ENCODE assay signal across 8 cellular contexts in the genomic region with DNA sequence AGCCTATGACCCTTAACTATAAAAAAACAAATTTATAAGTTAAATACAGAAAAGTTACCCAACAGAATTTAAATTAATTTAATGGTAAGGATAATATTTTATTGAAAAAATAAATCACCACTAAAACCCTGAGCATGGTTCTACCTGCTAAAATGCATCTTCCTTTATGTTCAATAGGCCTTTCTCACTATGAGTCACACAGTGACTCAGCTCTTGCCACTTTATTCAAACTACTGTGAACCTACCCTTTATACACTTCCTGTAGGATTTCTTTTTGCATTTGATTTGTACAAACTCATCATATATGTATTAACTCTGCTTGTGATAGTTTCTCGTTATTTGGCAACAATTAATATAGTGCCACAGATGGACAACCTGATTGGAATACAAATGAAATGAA. TPM values are rescaled to one million over a fixed set of nuclear protein-coding genes. Genes with fewer than 3 reads are reported as not detected.
DNase-seq lines count a peak whose midpoint lies in the region; ATAC-seq, FAIRE-seq and TF ChIP-seq lines count a peak whose summit lies in the region.

No MANE protein-coding gene starts in this region.

- peak overlapping the region; percentile 51 for H3K4me2 ChIP-seq in A549

- H3K36me3 Mint-ChIP-seq in natural killer cell, result no peaks in the 10 kb centered on the region

- TF ChIP-seq RAD21 in A549 (conservative IDR thresholded peaks at IDR 0.05 in 1 of 2, IDR thresholded peaks at IDR 0.05 in 1 of 2), result no peak

- TF ChIP-seq EP300 in A549 (IDR thresholded peaks at IDR 0.05), result no peak

- TF ChIP-seq POLR2A in A549 (IDR thresholded peaks at IDR 0.05; ENCODE audit: low read length), result no peak

- H3K27ac ChIP-seq in A549, result peak overlapping the region; percentile 44 to 81
- H3K27ac ChIP-seq in right cardiac atrium (ENCODE audit: low read length), result no peak overlapping the region

- CTCF ChIA-PET in A549 (lab: Yijun Ruan, JAX), result interaction anchor here (1.5 to 1.7 kb wide), 2 partner anchors 17 to 54 kb away, joined by 3 to 7 read pairs; a partner anchor contains a TSS

- WGBS in A549 (ENCODE audit: missing lambda C conversion rate), result 24% methylated on average over 1 of the region's 1 CpG
- WGBS in right cardiac atrium, result 72% methylated on average over 1 of the region's 1 CpG

- DNase-seq in A549 (ENCODE audit: low read depth in 1 of 2, low spot score in 1 of 2), result peak; percentile 25 to 60
- DNase-seq in SW480 (ENCODE audit: low spot score), result peak; percentile 52
- no peak for DNase-seq in natural killer cell
- no peak for DNase-seq in right cardiac atrium
- no peak for DNase-seq in hepatic stellate cell (ENCODE audit: low spot score)
- no peak for DNase-seq in SHP77 treated with DMSO at 0.1 percent for 48 hours (lab: John Stamatoyannopoulos, UW)

- H3K4me3 Mint-ChIP-seq in natural killer cell, result no peak overlapping the region

- FAIRE-seq in A549 (lab: Jason Lieb, UNC), result no peak

- no peak overlapping the region for H3K4me3 ChIP-seq in A549
- H3K4me3 ChIP-seq in right cardiac atrium (ENCODE audit: low read length), result no peak overlapping the region

- H3K9me3 ChIP-seq in A549 (no peaks in the 10 kb centered on the region), right cardiac atrium (ENCODE audit: control insufficient read depth, low read length) (no peaks in the 10 kb centered on the region)

- peaks cover 0 to 2% of the 10 kb centered on the region in 2 donors for H3K9me3 Mint-ChIP-seq in natural killer cell

- H3K27me3 Mint-ChIP-seq in natural killer cell (ENCODE audit: low read depth in 2 of 2), result no peaks in the 10 kb centered on the region

- H3K27me3 ChIP-seq in right cardiac atrium (ENCODE audit: control insufficient read depth, insufficient read depth), result no peaks in the 10 kb centered on the region

- H3K4me1 ChIP-seq in A549, result peaks cover 32% of the 10 kb centered on the region
- H3K4me1 ChIP-seq in right cardiac atrium (ENCODE audit: control insufficient read depth, insufficient read depth, low read length), result no peaks in the 10 kb centered on the region

- H3K4me1 Mint-ChIP-seq in natural killer cell, result peaks cover 4% of the 10 kb centered on the region in 2 donors

- H3K27ac Mint-ChIP-seq in natural killer cell, result no peak overlapping the region

- peak; percentile 75 to 85; a peak in 3 of 6 replicates for ATAC-seq in A549
- ATAC-seq in GM19043 (IDR thresholded peaks at IDR 0.05; ENCODE audit: low read depth, unreplicated experiment), result peak; percentile 96
- peak; percentile 100 for ATAC-seq in HG03097 (IDR thresholded peaks at IDR 0.05; ENCODE audit: low FRiP score, unreplicated experiment)
- ATAC-seq in natural killer cell, result peak; percentile 52 to 70 (median 62)
- no peak for ATAC-seq in right cardiac atrium

- intact Hi-C loops in natural killer cell (cut with micrococcal nuclease) (no loop called here), right cardiac atrium (cut with DNase I) (no loop called here)

- TF ChIP-seq CTCF in A549 (IDR thresholded peaks at IDR 0.05) (no peak), natural killer cell (IDR thresholded peaks at IDR 0.05) (no peak)

- POLR2A ChIA-PET in A549 (lab: Yijun Ruan, JAX), result interaction anchor here (1.5 kb wide), 1 partner anchor 55 kb away, joined by 6 read pairs; a partner anchor contains a TSS

TF ChIP-seq in A549, 52 proteins besides CTCF, POLR2A, EP300 and RAD21:
- TF ChIP-seq FOSL2 (IDR thresholded peaks at IDR 0.05), result peak; percentile 83
- peak; percentile 90 for TF ChIP-seq FOSL2 (CRISPR knock-in tag; IDR thresholded peaks at IDR 0.05)
- peak; percentile 20 for TF ChIP-seq MAFK (IDR thresholded peaks at IDR 0.05; ENCODE audit: partially characterized antibody)
- peak; percentile 67 for TF ChIP-seq JUNB (IDR thresholded peaks at IDR 0.05)
- TF ChIP-seq PHF8 (IDR thresholded peaks at IDR 0.05; ENCODE audit: borderline replicate concordance, low read depth), result no peak
- TF ChIP-seq, protein P1, sequence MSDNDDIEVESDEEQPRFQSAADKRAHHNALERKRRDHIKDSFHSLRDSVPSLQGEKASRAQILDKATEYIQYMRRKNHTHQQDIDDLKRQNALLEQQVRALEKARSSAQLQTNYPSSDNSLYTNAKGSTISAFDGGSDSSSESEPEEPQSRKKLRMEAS (IDR thresholded peaks at IDR 0.05), result 0 out of 2 replicates have a peak, but pooled peaks have one; percentile 30

RNA-seq across cellular contexts. Expression of a gene that starts 55.0 kb away (rescaled TPM):
- 5.3 and 7.1 TPM in 2 replicates for polyA plus RNA-seq in A549 (2011; rRNA removed)
- 1.7 and 1.8 TPM in 2 replicates for polyA plus RNA-seq in A549 (2012; cell fraction: cytosol; rRNA removed)
- polyA plus RNA-seq in A549 (2012; cell fraction: nucleus; rRNA removed), result 1.2 and 1.4 TPM in 2 replicates
- 2.4 to 2.6 TPM (median 2.6 TPM) in 3 replicates for polyA plus RNA-seq in A549 (2017; fragmentation: RNase III; extraction: RNeasy Plus Mini Kit Qiagen cat#74134 plus additional on column Dnase treatment)
- polyA minus RNA-seq in A549 (2011; rRNA and poly(A)+ RNA removed), result 7.2 and 11.0 TPM in 2 replicates
- total RNA-seq in natural killer cell, result 10 to 100 TPM in 1 of 3 donors, 1 to 10 TPM in 1, under 1 TPM in 1; 0.85 to 13.4 (median 2.2) TPM
- 1 to 10 TPM; 7.3 to 9.2 (median 8.6) TPM for total RNA-seq in right cardiac atrium
- polyA plus RNA-seq in right cardiac atrium, result 3.2 TPM

RNA-seq across cellular contexts. Expression of a gene that starts 58.7 kb away (rescaled TPM):
- polyA plus RNA-seq in A549 (2011; rRNA removed) (0.22 and 0.53 TPM in 2 replicates), A549 (2017; fragmentation: RNase III; extraction: RNeasy Plus Mini Kit Qiagen cat#74134 plus additional on column Dnase treatment) (0.05 to 0.11 TPM (median 0.07 TPM) in 3 replicates), right cardiac atrium (0.25 TPM)
- not detected in 2 replicates for polyA plus RNA-seq in A549 (2012; cell fraction: cytosol; rRNA removed)
- polyA plus RNA-seq in A549 (2012; cell fraction: nucleus; rRNA removed), result not detected in 2 replicates
- polyA minus RNA-seq in A549 (2011; rRNA and poly(A)+ RNA removed), result 0.34 and 0.83 TPM in 2 replicates
- total RNA-seq in natural killer cell (under 1 TPM in 1 of 3 donors, not detected in 2; 0.66 TPM), right cardiac atrium (under 1 TPM in 2 of 4 donors, not detected in 2; 0.08 to 0.17 TPM)

Comparison
In these comparisons a context has a peak if more than half of its experiments do, and no peak if none do; other contexts are left out.
1. ATAC-seq: peak in A549 (2 of 2), GM19043 (single experiment), HG03097 (single experiment) and natural killer cell (3 of 3); none in right cardiac atrium (0 of 2).
2. DNase-seq: peak in A549 (2 of 2) and SW480 (single experiment); none in natural killer cell (single experiment), right cardiac atrium (0 of 3), hepatic stellate cell (single experiment) and SHP77 treated with DMSO at 0.1 percent for 48 hours (single experiment).